In the genomic region with DNA sequence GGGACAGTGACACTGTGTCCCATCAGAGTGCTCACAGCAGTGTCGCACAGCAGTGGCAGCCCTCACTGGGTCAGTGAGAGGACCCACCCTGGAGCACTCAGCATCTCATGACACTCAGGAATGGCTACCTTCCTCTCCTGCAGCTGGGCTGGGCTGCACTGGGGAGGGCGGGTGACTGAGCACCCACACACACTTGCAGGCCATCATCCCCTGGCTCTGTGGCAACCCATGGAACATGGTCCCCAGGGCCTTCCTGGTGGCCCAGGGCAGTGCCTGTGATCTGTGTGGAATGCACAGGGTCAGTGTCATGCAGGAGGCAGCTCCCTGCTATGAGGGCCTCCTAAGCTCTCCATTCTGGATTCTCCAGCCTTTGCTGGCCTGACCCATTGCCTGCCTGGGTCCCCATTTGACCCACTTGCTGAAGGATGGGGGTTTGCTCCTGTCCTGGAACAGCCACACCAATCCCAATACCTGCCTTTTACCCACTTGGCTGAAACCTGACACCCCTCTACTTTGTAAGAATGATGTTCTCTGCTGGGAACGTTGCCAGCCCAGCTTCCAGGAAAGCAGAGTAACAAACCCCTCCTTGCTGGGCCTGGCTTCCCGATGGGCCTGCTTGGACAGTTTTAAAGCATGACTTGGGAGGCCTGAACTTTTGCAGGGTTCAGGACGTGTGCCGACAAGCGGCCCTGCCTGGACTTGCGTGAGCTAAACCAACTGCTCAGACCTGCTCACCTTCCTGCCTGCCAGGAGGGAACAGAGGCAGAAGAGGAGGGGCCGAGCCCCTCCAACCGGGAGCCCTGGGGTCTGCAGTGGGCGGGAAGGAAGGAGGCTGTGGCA, we compare ENCODE assay signal across 8 cellular contexts. TPM values are rescaled to one million over a fixed set of nuclear protein-coding genes. Genes with fewer than 3 reads are reported as not detected.
A peak's percentile ranks its signal among the peaks of the same experiment; 100 is the strongest.
DNase-seq lines count a peak whose midpoint lies in the region; ATAC-seq and TF ChIP-seq lines count a peak whose summit lies in the region.

No MANE protein-coding gene starts in this region.

- TF ChIP-seq CTCF in SK-N-SH (IDR thresholded peaks at IDR 0.05) (no peak), cardiac muscle cell (IDR thresholded peaks at IDR 0.05; ENCODE audit: low read depth, low read length) (peak; percentile 6), retinal pigment epithelial cell (conservative IDR thresholded peaks at IDR 0.05; ENCODE audit: low read depth, low read length) (peak; percentile 16), natural killer cell (IDR thresholded peaks at IDR 0.05) (no peak)

- H3K4me1 Mint-ChIP-seq in natural killer cell: peaks cover 33 to 51% of the 10 kb centered on the region in 2 donors

- H3K9me3 ChIP-seq in SK-N-SH (no peaks in the 10 kb centered on the region), cardiac muscle cell (ENCODE audit: low read depth) (no peaks in the 10 kb centered on the region)

- ATAC-seq in natural killer cell: no peak

- H3K27ac Mint-ChIP-seq in natural killer cell: no peak overlapping the region

- H3K36me3 ChIP-seq in SK-N-SH (replicated peaks in 1 of 2; ENCODE audit: control insufficient read depth in 1 of 2, insufficient read depth in 2 of 2, low read length in 1 of 2) (no peaks in the 10 kb centered on the region), cardiac muscle cell (no peaks in the 10 kb centered on the region)

- no peaks in the 10 kb centered on the region for H3K79me2 ChIP-seq in SK-N-SH (ENCODE audit: insufficient read depth)

- H3K4me1 ChIP-seq in SK-N-SH (ENCODE audit: control insufficient read depth in 1 of 2, insufficient read depth in 2 of 2, low read depth in 1 of 2, low read length in 1 of 2): peaks cover 22 to 100% of the 10 kb centered on the region in 2 experiments
- H3K4me1 ChIP-seq in cardiac muscle cell (ENCODE audit: low read depth): peaks cover 23% of the 10 kb centered on the region

- CTCF ChIA-PET in SK-N-SH (lab: Yijun Ruan, JAX): interaction anchor here (0.9 to 2.0 kb wide), 3 partner anchors 9 to 21 kb away, joined by 3 to 6 read pairs (median 5); no protein-coding TSS in a partner anchor

- no peaks in the 10 kb centered on the region for H4K20me1 ChIP-seq in SK-N-SH (ENCODE audit: insufficient read depth)

- H3K4me3 ChIP-seq in SK-N-SH (ENCODE audit: low read depth in 2 of 2, low read length in 1 of 2) (no peak overlapping the region), cardiac muscle cell (no peak overlapping the region), retinal pigment epithelial cell (ENCODE audit: low read length) (no peak overlapping the region)

- H3F3A ChIP-seq in SK-N-SH (replicated peaks; ENCODE audit: insufficient read depth): no peaks in the 10 kb centered on the region

- H3K9me3 Mint-ChIP-seq in natural killer cell: no peaks in the 10 kb centered on the region

- H3K27ac ChIP-seq in SK-N-SH (ENCODE audit: low read depth in 2 of 2, low read length in 1 of 2) (peak overlapping the region; percentile 70 to 86), cardiac muscle cell (peak overlapping the region; percentile 65)

- 35% methylated on average over 8 of the region's 11 CpGs for WGBS in SK-N-SH (ENCODE audit: low lambda C conversion rate)

- peak in 1 of 2 experiments; percentile 19; a peak in 2 of 4 replicates for TF ChIP-seq EP300 in SK-N-SH (IDR thresholded peaks at IDR 0.05; ENCODE audit: borderline replicate concordance in 1 of 2, low read depth in 1 of 2, low read length in 1 of 2)

- H3K4me2 ChIP-seq in SK-N-SH: peak overlapping the region; percentile 68

- no peaks in the 10 kb centered on the region for H3K9me2 ChIP-seq in SK-N-SH

- no peak overlapping the region for H3K4me3 Mint-ChIP-seq in natural killer cell

- POLR2A ChIA-PET in SK-N-SH (lab: Yijun Ruan, JAX): no interaction called here

- TF ChIP-seq RAD21 in SK-N-SH (IDR thresholded peaks at IDR 0.05; ENCODE audit: low read length): no peak

- H3K36me3 Mint-ChIP-seq in natural killer cell: no peaks in the 10 kb centered on the region

- H3K27me3 ChIP-seq in SK-N-SH (ENCODE audit: insufficient read depth): no peaks in the 10 kb centered on the region
- H3K27me3 ChIP-seq in cardiac muscle cell: no peaks in the 10 kb centered on the region

- H3K27me3 Mint-ChIP-seq in natural killer cell (ENCODE audit: low read depth in 2 of 2): no peaks in the 10 kb centered on the region

- peak overlapping the region; percentile 67 for H3K9ac ChIP-seq in SK-N-SH

- DNase-seq in AG20443 (ENCODE audit: low spot score): peak; percentile 69
- peak; percentile 44 for DNase-seq in LoVo (ENCODE audit: low spot score)
- no peak for DNase-seq in SK-N-SH
- peak; percentile 85 to 97 for DNase-seq in cardiac muscle cell (ENCODE audit: low read depth in 1 of 2, low spot score in 1 of 2)
- DNase-seq in retinal pigment epithelial cell (ENCODE audit: low read depth): peak; percentile 85
- no peak for DNase-seq in superior temporal gyrus (ENCODE audit: extremely low spot score)
- no peak for DNase-seq in natural killer cell
- DNase-seq in activated CD4-positive, alpha-beta T cell treated with anti-CD3 and anti-CD28 coated beads, Interleukin-2, amount 50 U/mL, for 4 hours: no peak

- peak overlapping the region; percentile 37; the same call in 1 of the 2 replicates for H2AFZ ChIP-seq in SK-N-SH (ENCODE audit: low read depth)

- intact Hi-C loops in natural killer cell (cut with micrococcal nuclease): no loop called here

TF ChIP-seq in SK-N-SH, 30 proteins besides CTCF, POLR2A, EP300 and RAD21 (continues in another document):
- TF ChIP-seq TCF12 (IDR thresholded peaks at IDR 0.05) (peak; percentile 59), NRF1 (IDR thresholded peaks at IDR 0.05; ENCODE audit: low read depth, low read length) (no peak), CHD2 (IDR thresholded peaks at IDR 0.05; ENCODE audit: low read length, partially characterized antibody) (no peak), TAF1 (IDR thresholded peaks at IDR 0.05; ENCODE audit: borderline replicate concordance, low read depth, low read length) (no peak), NFIC (IDR thresholded peaks at IDR 0.05; ENCODE audit: borderline replicate concordance) (peak; percentile 92), YY1 (IDR thresholded peaks at IDR 0.05; ENCODE audit: low read depth) (no peak), ELF1 (IDR thresholded peaks at IDR 0.05) (no peak), RXRA (IDR thresholded peaks at IDR 0.05; ENCODE audit: borderline replicate concordance, low read depth) (no peak; the same call in 1 of the 2 replicates), RCOR1 (IDR thresholded peaks at IDR 0.05; ENCODE audit: low read length) (no peak), MEF2A (IDR thresholded peaks at IDR 0.05; ENCODE audit: borderline replicate concordance, low read depth) (no peak), FOXM1 (IDR thresholded peaks at IDR 0.05; ENCODE audit: low read depth) (no peak), POLR2AphosphoS5 (IDR thresholded peaks at IDR 0.05; ENCODE audit: low read depth, low read length) (peak; percentile 49; the same call in 1 of the 2 replicates), MXI1 (IDR thresholded peaks at IDR 0.05; ENCODE audit: low read depth, low read length) (no peak), GATA2 (CRISPR knock-in tag; IDR thresholded peaks at IDR 0.05) (no peak), FOSL2 (IDR thresholded peaks at IDR 0.05; ENCODE audit: borderline replicate concordance, low read depth) (no peak)
- TF ChIP-seq, protein P1, sequence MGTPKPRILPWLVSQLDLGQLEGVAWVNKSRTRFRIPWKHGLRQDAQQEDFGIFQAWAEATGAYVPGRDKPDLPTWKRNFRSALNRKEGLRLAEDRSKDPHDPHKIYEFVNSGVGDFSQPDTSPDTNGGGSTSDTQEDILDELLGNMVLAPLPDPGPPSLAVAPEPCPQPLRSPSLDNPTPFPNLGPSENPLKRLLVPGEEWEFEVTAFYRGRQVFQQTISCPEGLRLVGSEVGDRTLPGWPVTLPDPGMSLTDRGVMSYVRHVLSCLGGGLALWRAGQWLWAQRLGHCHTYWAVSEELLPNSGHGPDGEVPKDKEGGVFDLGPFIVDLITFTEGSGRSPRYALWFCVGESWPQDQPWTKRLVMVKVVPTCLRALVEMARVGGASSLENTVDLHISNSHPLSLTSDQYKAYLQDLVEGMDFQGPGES (IDR thresholded peaks at IDR 0.05; ENCODE audit: low read depth, low read length): no peak
- TF ChIP-seq, protein P2, sequence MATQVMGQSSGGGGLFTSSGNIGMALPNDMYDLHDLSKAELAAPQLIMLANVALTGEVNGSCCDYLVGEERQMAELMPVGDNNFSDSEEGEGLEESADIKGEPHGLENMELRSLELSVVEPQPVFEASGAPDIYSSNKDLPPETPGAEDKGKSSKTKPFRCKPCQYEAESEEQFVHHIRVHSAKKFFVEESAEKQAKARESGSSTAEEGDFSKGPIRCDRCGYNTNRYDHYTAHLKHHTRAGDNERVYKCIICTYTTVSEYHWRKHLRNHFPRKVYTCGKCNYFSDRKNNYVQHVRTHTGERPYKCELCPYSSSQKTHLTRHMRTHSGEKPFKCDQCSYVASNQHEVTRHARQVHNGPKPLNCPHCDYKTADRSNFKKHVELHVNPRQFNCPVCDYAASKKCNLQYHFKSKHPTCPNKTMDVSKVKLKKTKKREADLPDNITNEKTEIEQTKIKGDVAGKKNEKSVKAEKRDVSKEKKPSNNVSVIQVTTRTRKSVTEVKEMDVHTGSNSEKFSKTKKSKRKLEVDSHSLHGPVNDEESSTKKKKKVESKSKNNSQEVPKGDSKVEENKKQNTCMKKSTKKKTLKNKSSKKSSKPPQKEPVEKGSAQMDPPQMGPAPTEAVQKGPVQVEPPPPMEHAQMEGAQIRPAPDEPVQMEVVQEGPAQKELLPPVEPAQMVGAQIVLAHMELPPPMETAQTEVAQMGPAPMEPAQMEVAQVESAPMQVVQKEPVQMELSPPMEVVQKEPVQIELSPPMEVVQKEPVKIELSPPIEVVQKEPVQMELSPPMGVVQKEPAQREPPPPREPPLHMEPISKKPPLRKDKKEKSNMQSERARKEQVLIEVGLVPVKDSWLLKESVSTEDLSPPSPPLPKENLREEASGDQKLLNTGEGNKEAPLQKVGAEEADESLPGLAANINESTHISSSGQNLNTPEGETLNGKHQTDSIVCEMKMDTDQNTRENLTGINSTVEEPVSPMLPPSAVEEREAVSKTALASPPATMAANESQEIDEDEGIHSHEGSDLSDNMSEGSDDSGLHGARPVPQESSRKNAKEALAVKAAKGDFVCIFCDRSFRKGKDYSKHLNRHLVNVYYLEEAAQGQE (IDR thresholded peaks at IDR 0.05; ENCODE audit: low read depth, low read length): no peak
- TF ChIP-seq, protein P3, sequence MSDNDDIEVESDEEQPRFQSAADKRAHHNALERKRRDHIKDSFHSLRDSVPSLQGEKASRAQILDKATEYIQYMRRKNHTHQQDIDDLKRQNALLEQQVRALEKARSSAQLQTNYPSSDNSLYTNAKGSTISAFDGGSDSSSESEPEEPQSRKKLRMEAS (IDR thresholded peaks at IDR 0.05; ENCODE audit: low read depth): peak; percentile 81; the same call in 1 of the 2 replicates

RNA-seq across cellular contexts. Expression of a gene that starts 13.7 kb away (rescaled TPM):
- polyA plus RNA-seq in SK-N-SH (2012; rRNA removed) (5.2 and 5.9 TPM in 2 replicates), cardiac muscle cell (13.8 and 22.9 TPM in 2 replicates)
- polyA plus RNA-seq in SK-N-SH (2012; cell fraction: cytosol; rRNA removed): 2.9 and 4.9 TPM in 2 replicates
- polyA plus RNA-seq in SK-N-SH (2012; cell fraction: nucleus; rRNA removed): 3.4 and 3.8 TPM in 2 replicates
- total RNA-seq in cardiac muscle cell (24.5 and 26.1 TPM in 2 replicates), natural killer cell (10 to 100 TPM; 18.9 to 35.9 (median 28.8) TPM)

Comparison
In these comparisons a context has a peak if more than half of its experiments do, and no peak if none do; other contexts are left out.
1. DNase-seq: peak in AG20443 (single experiment), LoVo (single experiment), cardiac muscle cell (2 of 2) and retinal pigment epithelial cell (single experiment); none in SK-N-SH (single experiment), superior temporal gyrus (single experiment), natural killer cell (single experiment) and activated CD4-positive, alpha-beta T cell treated with anti-CD3 and anti-CD28 coated beads, Interleukin-2, amount 50 U/mL, for 4 hours (0 of 2).
2. CTCF ChIP-seq: peak in cardiac muscle cell (single experiment) and retinal pigment epithelial cell (single experiment); none in SK-N-SH (single experiment) and natural killer cell (single experiment).